In the genomic region with DNA sequence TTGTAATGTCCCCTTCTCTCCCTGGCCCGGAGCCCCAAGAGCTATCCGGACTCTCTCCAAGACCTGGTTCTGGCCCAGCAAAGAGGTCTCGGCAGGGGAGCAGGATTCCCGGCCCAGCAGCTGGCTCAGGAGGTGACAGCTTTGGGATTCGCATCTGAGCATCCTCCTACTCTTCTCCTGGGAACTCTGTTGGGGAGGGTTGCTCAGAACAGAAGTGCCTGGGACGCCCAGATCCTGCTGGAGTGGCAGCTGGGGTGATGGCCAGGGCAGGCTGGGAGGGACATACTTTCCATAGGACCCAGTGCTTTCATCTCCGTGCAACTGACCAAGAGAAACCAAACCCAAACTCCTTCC, we compare ENCODE assay signal across 29 cellular contexts.
"Had no signal": no experiment of that assay in that cellular context is flagged by ENCODE, and none has a peak within 500 bp of the region (broad histone marks: within the 10 kb centered on the region; RNA-seq: fewer than 3 reads in every experiment).

No MANE protein-coding gene starts in this region.

- H3K4me1 Mint-ChIP-seq: immature natural killer cell; stimulated activated naive B cell treated with anti-CD40 and anti-IgM and Interleukin-4, amounts not matched to agents 10 μg/mL and 1 μg/mL and 100 μg/mL, for 72 hours had no signal

- H3K27ac ChIP-seq: left ventricle myocardium inferior, pancreas, prostate gland, skin epidermis, stomach, testis, thyroid gland, transverse colon, upper lobe of left lung had no signal

- ATAC-seq: mucosa of descending colon; naive thymus-derived CD4-positive, alpha-beta T cell; pancreas; right cardiac atrium; sciatic nerve; stimulated activated naive B cell treated with anti-CD40 and anti-IgM and Interleukin-4, amounts not matched to agents 10 μg/mL and 1 μg/mL and 100 μg/mL, for 72 hours; stimulated activated naive CD8-positive, alpha-beta T cell treated with anti-CD3 and anti-CD28 coated beads, Interleukin-15, Interleukin-2, amounts not matched to agents 100 U/mL and 50 U/mL, for 24 hours had no signal

- H3K9me3 Mint-ChIP-seq: immature natural killer cell; naive thymus-derived CD4-positive, alpha-beta T cell; natural killer cell treated with Interleukin-12 subunit alpha and Interleukin-12 subunit beta and Interleukin-15 and Interleukin-18, amount 100 ng/mL, for 72 hours; stimulated activated naive B cell treated with anti-CD40 and anti-IgM and Interleukin-4, amounts not matched to agents 10 μg/mL and 1 μg/mL and 100 μg/mL, for 72 hours had no signal

- H3K27ac Mint-ChIP-seq: immature natural killer cell; naive thymus-derived CD4-positive, alpha-beta T cell; natural killer cell treated with Interleukin-12 subunit alpha and Interleukin-12 subunit beta and Interleukin-15 and Interleukin-18, amount 100 ng/mL, for 72 hours; stimulated activated naive B cell treated with anti-CD40 and anti-IgM and Interleukin-4, amounts not matched to agents 10 μg/mL and 1 μg/mL and 100 μg/mL, for 72 hours had no signal

- H3K27me3 ChIP-seq: pancreas, testis, thyroid gland had no signal

- DNase-seq: hypothalamus; immature natural killer cell; left ventricle myocardium inferior; mesendoderm; midbrain; mucosa of descending colon; naive thymus-derived CD4-positive, alpha-beta T cell; nucleus accumbens; pancreas; retina; right cardiac atrium; stimulated activated CD4-positive, alpha-beta T cell treated with anti-CD3 and anti-CD28 coated beads, Interleukin-12 subunit alpha, Interleukin-12 subunit beta, amount 100 ng/mL, for 4 hours; stimulated activated CD4-positive, alpha-beta T cell treated with anti-CD3 and anti-CD28 coated beads, Interleukin-15, amount 100 ng/mL, for 24 hours; stimulated activated CD4-positive, alpha-beta T cell treated with anti-CD3 and anti-CD28 coated beads, Interleukin-2, amount 100 ng/mL, for 24 hours; stimulated activated CD4-positive, alpha-beta T cell treated with anti-CD3 and anti-CD28 coated beads, Interleukin-4, amount 100 ng/mL, for 1 hour; stimulated activated naive B cell treated with anti-CD40 and anti-IgM and Interleukin-4, amounts not matched to agents 10 μg/mL and 1 μg/mL and 100 μg/mL, for 72 hours; stimulated activated naive CD8-positive, alpha-beta T cell treated with anti-CD3 and anti-CD28 coated beads, Interleukin-15, Interleukin-2, amounts not matched to agents 100 U/mL and 50 U/mL, for 24 hours; stomach; testis; thyroid gland; transverse colon; upper lobe of left lung had no signal

- FAIRE-seq: islet of Langerhans, pancreas, urothelium cell line had no signal

- H3K9me3 ChIP-seq: left ventricle myocardium inferior, mucosa of descending colon, pancreas, prostate gland, stomach, testis, thyroid gland, transverse colon, upper lobe of left lung had no signal

- H3K4me3 Mint-ChIP-seq: immature natural killer cell; naive thymus-derived CD4-positive, alpha-beta T cell; natural killer cell treated with Interleukin-12 subunit alpha and Interleukin-12 subunit beta and Interleukin-15 and Interleukin-18, amount 100 ng/mL, for 72 hours; stimulated activated naive B cell treated with anti-CD40 and anti-IgM and Interleukin-4, amounts not matched to agents 10 μg/mL and 1 μg/mL and 100 μg/mL, for 72 hours had no signal

- H3K36me3 ChIP-seq: left ventricle myocardium inferior, pancreas, prostate gland, stomach, thyroid gland, transverse colon, upper lobe of left lung had no signal

- H3K4me3 ChIP-seq: left ventricle myocardium inferior, lung, mucosa of descending colon, pancreas, prostate gland, skin epidermis, stomach, testis, thyroid gland, transverse colon, upper lobe of left lung had no signal

- H3K36me3 Mint-ChIP-seq: immature natural killer cell; naive thymus-derived CD4-positive, alpha-beta T cell; natural killer cell treated with Interleukin-12 subunit alpha and Interleukin-12 subunit beta and Interleukin-15 and Interleukin-18, amount 100 ng/mL, for 72 hours; stimulated activated naive B cell treated with anti-CD40 and anti-IgM and Interleukin-4, amounts not matched to agents 10 μg/mL and 1 μg/mL and 100 μg/mL, for 72 hours had no signal

- H3K4me1 ChIP-seq: left ventricle myocardium inferior, pancreas, prostate gland, stomach, testis, thyroid gland, transverse colon, upper lobe of left lung had no signal
